ENCODE assay signal across 7 cellular contexts in the genomic region with DNA sequence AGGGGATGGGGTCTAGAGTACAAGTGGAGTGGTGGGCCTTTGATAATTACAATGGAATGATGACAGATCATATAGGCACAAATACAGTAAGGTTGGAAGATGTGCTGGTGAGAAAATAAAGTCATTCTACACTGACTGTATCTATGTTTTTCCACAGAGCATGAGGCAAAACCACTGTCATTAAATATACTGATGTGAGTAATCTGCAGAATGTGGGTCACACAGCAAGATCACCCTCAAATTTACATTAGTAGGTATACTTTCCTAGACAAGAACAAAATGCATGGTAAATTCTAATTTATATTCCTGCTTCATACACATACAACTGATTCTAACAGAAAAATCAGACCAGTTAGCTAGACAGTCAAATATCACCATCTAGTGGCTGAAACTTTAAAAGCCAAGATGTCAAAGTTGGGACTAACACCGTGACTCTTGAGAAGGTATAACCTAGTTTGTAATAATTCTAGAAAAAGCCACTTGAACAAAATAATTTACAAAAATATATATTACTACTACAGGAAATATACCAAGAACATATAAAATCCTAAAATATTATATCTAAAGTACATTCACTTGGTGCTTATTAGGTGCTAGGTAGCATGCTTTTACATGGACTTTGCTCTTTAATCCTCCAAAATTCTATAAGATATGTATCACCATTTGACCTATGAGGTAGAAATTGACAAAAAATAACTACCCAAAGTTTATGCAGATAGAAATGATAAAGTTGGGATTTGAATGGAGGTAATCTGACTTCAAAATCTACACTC. TPM values are rescaled to one million over a fixed set of nuclear protein-coding genes. Genes with fewer than 3 reads are reported as not detected.
DNase-seq lines count a peak whose midpoint lies in the region; ATAC-seq and TF ChIP-seq lines count a peak whose summit lies in the region.

No MANE protein-coding gene starts in this region.

- no peak overlapping the region for H3K4me2 ChIP-seq in osteoblast (ENCODE audit: insufficient read depth, low read length)

- H3K4me3 ChIP-seq in LNCaP clone FGC (ENCODE audit: low read depth, low read length), result no peak overlapping the region
- H3K4me3 ChIP-seq in osteoblast (ENCODE audit: insufficient read depth, low read length), result no peak overlapping the region

- peaks cover 16% of the 10 kb centered on the region for H3K4me1 ChIP-seq in osteoblast (ENCODE audit: insufficient read depth, low read length)

- TF ChIP-seq CTCF in LNCaP clone FGC (IDR thresholded peaks at IDR 0.05; ENCODE audit: control insufficient read depth, extremely low read depth, insufficient read depth) (peak; percentile 73), osteoblast (IDR thresholded peaks at IDR 0.05; ENCODE audit: extremely low read depth, low read depth, low read length) (peak; percentile 73)

- DNase-seq in GDM1 (lab: John Stamatoyannopoulos, UW) (peak; percentile 34), LNCaP clone FGC (ENCODE audit: low read depth) (no peak), SKM-1 treated with dmso at 0.1 percent for 144 hours (lab: John Stamatoyannopoulos, UW; ENCODE audit: unreplicated experiment) (peak; percentile 47), fibroblast of peridontal ligament (ENCODE audit: extremely low read depth) (peak; percentile 85), osteoblast (ENCODE audit: insufficient read length, low spot score, missing footprints) (peak; percentile 78), activated gamma-delta T cell treated with Interleukin-2 at 50 U/mL for 16 hours (no peak)

- H3K79me2 ChIP-seq in osteoblast (ENCODE audit: insufficient read depth, low read length), result peaks cover 2% of the 10 kb centered on the region

- H3K36me3 ChIP-seq in osteoblast (ENCODE audit: insufficient read depth, low read length), result peaks cover 2% of the 10 kb centered on the region

- no peak overlapping the region for H3K27ac ChIP-seq in osteoblast (ENCODE audit: low read depth, low read length)

- H4K20me1 ChIP-seq in osteoblast (ENCODE audit: insufficient read depth, low read length), result peaks cover 6% of the 10 kb centered on the region

- H3K27me3 ChIP-seq in osteoblast (ENCODE audit: insufficient read depth, low read length), result no peaks in the 10 kb centered on the region

- no peaks in the 10 kb centered on the region for H3K9me3 ChIP-seq in osteoblast (ENCODE audit: low read depth, low read length)

- peak; percentile 77 for ATAC-seq in GM21515 (IDR thresholded peaks at IDR 0.05; ENCODE audit: unreplicated experiment)

- no peak overlapping the region for H2AFZ ChIP-seq in osteoblast (ENCODE audit: low read length)

RNA-seq across cellular contexts. Expression of a gene that starts 19.5 kb away (rescaled TPM):
- 13.8 and 14.5 TPM in 2 replicates for total RNA-seq in osteoblast

RNA-seq across cellular contexts. Expression of a gene that starts 56.6 kb away (rescaled TPM):
- 10.6 and 15.2 TPM in 2 replicates for total RNA-seq in osteoblast

Comparison
In these comparisons a context has a peak if more than half of its experiments do, and no peak if none do; other contexts are left out.
1. DNase-seq: peak in GDM1 (single experiment), SKM-1 treated with dmso at 0.1 percent for 144 hours (single experiment), fibroblast of peridontal ligament (single experiment) and osteoblast (single experiment); none in LNCaP clone FGC (single experiment) and activated gamma-delta T cell treated with Interleukin-2 at 50 U/mL for 16 hours (single experiment).